3 cellular contexts compared by ENCODE assay signal in the genomic region with DNA sequence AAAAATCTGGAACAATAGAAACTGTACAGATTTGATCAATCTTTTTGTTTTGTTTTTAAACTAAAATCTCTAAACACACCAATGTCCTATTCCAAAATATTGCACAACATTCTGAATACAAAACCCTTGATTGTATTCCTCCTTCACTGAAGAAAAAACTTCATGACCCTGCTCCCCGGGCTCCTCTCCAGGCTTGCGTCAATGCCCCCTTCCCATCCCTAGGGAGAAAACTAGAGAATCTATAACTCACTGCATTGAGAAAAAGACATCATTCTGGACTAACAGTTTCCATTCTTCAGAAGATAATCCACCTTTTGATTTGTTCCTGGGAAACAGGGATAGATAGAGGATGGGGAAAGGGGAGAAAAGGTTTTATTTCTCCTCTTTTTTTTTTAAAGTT. TPM values are rescaled to one million over a fixed set of nuclear protein-coding genes. Genes with fewer than 3 reads are reported as not detected.
"Had no signal": no experiment of that assay in that cellular context is flagged by ENCODE, and none has a peak within 500 bp of the region (broad histone marks: within the 10 kb centered on the region; RNA-seq: fewer than 3 reads in every experiment).

No MANE protein-coding gene starts in this region.

RNA-seq across cellular contexts. Expression of gene ZNF835, which starts 1.1 kb away (rescaled TPM):
- total RNA-seq: HepG2, IMR-90 had no signal
- polyA plus RNA-seq: HepG2, IMR-90 had no signal

RNA-seq across cellular contexts. Expression of gene SMIM17, which starts 29.7 kb away (rescaled TPM):
- total RNA-seq: HT1080, IMR-90 had no signal
- polyA plus RNA-seq: IMR-90 had no signal
